Comparison of ENCODE assay signal across 1 cellular context in the genomic region with DNA sequence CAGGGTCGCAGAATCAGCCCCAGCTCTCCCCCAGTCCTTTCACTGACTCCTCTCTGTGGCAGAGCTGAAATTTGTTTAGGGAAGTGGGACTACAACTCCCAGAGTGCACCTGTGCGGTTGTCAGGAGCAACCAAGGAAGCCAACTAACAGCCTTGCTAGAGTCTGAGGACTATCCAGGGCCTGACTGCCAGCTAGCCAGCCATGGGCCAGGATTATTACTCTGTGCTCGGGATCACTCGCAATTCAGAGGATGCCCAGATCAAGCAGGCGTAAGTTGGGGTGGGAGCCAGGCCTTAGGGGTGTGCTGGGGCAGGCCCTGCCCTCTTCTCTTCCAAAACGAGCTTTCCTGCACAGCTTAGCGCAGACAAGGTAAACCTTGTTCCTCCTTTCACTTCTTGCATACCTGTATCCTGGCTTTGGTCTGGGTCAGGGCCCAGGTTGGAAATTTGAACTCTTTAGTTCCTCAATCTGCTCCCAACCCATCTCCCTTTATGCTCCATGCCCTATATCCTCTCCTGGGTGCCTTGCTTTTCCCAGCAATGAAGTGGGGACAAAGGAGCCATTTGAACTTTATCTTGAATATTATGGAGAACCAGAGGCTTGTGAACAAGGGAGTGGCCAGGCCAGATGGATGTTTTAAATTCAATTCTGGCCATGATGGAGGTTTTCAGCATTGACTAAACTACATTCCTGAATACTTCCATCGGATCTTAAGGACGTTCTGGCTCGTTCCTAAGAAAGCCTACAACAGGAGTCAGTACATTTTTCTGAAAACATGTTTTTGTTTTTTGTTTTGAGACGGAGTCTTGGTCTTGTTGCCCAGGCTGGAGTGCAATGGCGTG.
TF ChIP-seq lines count a peak whose summit lies in the region.

A gene with protein sequence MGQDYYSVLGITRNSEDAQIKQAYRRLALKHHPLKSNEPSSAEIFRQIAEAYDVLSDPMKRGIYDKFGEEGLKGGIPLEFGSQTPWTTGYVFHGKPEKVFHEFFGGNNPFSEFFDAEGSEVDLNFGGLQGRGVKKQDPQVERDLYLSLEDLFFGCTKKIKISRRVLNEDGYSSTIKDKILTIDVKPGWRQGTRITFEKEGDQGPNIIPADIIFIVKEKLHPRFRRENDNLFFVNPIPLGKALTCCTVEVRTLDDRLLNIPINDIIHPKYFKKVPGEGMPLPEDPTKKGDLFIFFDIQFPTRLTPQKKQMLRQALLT (plus strand): TSS at position 158 of the 842 bp plus-strand sequence. CDS start 44 bp downstream, at position 202.

TF ChIP-seq in K562, 482 proteins besides CTCF, POLR2A, EP300 and RAD21 (continued from another document):
- TF ChIP-seq MBD2 (IDR thresholded peaks at IDR 0.05; ENCODE audit: borderline replicate concordance, low read depth), result peak; percentile 40; the same call in 1 of the 2 replicates
- no peak for TF ChIP-seq BDP1 (IDR thresholded peaks at IDR 0.05; ENCODE audit: insufficient read depth, insufficient read length)
- TF ChIP-seq, protein P1, sequence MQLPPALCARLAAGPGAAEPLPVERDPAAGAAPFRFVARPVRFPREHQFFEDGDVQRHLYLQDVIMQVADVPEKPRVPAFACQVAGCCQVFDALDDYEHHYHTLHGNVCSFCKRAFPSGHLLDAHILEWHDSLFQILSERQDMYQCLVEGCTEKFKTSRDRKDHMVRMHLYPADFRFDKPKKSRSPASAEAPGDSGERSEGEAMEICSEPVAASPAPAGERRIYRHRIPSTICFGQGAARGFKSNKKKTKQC (CRISPR knock-in tag; IDR thresholded peaks at IDR 0.05), result 0 out of 2 replicates have a peak, but pooled peaks have one; percentile 26
- TF ChIP-seq, protein P2, sequence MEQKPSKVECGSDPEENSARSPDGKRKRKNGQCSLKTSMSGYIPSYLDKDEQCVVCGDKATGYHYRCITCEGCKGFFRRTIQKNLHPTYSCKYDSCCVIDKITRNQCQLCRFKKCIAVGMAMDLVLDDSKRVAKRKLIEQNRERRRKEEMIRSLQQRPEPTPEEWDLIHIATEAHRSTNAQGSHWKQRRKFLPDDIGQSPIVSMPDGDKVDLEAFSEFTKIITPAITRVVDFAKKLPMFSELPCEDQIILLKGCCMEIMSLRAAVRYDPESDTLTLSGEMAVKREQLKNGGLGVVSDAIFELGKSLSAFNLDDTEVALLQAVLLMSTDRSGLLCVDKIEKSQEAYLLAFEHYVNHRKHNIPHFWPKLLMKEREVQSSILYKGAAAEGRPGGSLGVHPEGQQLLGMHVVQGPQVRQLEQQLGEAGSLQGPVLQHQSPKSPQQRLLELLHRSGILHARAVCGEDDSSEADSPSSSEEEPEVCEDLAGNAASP (IDR thresholded peaks at IDR 0.05), result no peak
- no peak for TF ChIP-seq RCOR1 (IDR thresholded peaks at IDR 0.05; ENCODE audit: borderline replicate concordance in 1 of 2, low read depth in 2 of 2, low read length in 2 of 2)
- TF ChIP-seq MXD1 (CRISPR knock-in tag; IDR thresholded peaks at IDR 0.05; ENCODE audit: borderline replicate concordance, poor library complexity, severe bottlenecking), result no peak
- no peak for TF ChIP-seq HNRNPL (IDR thresholded peaks at IDR 0.05; ENCODE audit: low read depth, low read length)
- no peak for TF ChIP-seq TRIM25 (IDR thresholded peaks at IDR 0.05; ENCODE audit: borderline replicate concordance)
- TF ChIP-seq KDM2B (CRISPR knock-in tag; IDR thresholded peaks at IDR 0.05), result no peak
- no peak for TF ChIP-seq HEY1 (CRISPR knock-in tag; IDR thresholded peaks at IDR 0.05; ENCODE audit: borderline replicate concordance)
- no peak for TF ChIP-seq ZNF695 (CRISPR knock-in tag; IDR thresholded peaks at IDR 0.05)
